ENCODE assay signal across 20 cellular contexts in genomic region chr15:52624262-52624661, GRCh38. TPM values are rescaled to one million over a fixed set of nuclear protein-coding genes. Genes with fewer than 3 reads are reported as not detected.
A peak's percentile ranks its signal among the peaks of the same experiment; 100 is the strongest.
DNase-seq lines count a peak whose midpoint lies in the region; ATAC-seq lines count a peak whose summit lies in the region.
"Had no signal": no experiment of that assay in that cellular context is flagged by ENCODE, and none has a peak within 500 bp of the region (broad histone marks: within the 10 kb centered on the region; RNA-seq: fewer than 3 reads in every experiment).

No MANE protein-coding gene starts in this region.

- DNase-seq in activated naive CD4-positive, alpha-beta T cell treated with anti-CD3 and anti-CD28 coated beads, Interleukin-2, amount 50 U/mL, for 72 hours (ENCODE audit: low spot score in 2 of 2): no peak
- DNase-seq in caudate nucleus (lab: John Stamatoyannopoulos, UW) (no peak), memory B cell (ENCODE audit: low spot score in 2 of 2) (no peak), NAMALWA (ENCODE audit: low spot score) (no peak)
- no peak for DNase-seq in stimulated activated naive B cell treated with anti-CD40 and anti-IgM and Interleukin-4, amounts not matched to agents 10 μg/mL and 1 μg/mL and 100 μg/mL, for 72 hours
- DNase-seq: ACHN, IMR-90, KG1, MG63, NCI-H1694, NCI-H2029 treated with DMSO at 0.1 percent for 48 hours, NCI-H2227 treated with DMSO at 0.1 percent for 48 hours, NCI-H526 treated with DMSO at 0.1 percent for 48 hours, SIG-M5, SK-N-SH had no signal

- peaks cover 19% of the 10 kb centered on the region for H3K36me3 Mint-ChIP-seq in activated naive CD4-positive, alpha-beta T cell treated with anti-CD3 and anti-CD28 coated beads, Interleukin-2, amount 50 U/mL, for 24 hours
- H3K36me3 Mint-ChIP-seq in activated naive CD4-positive, alpha-beta T cell treated with anti-CD3 and anti-CD28 coated beads, Interleukin-2, amount 50 U/mL, for 72 hours: no peaks in the 10 kb centered on the region
- peaks cover 35% of the 10 kb centered on the region for H3K36me3 Mint-ChIP-seq in memory B cell
- peaks cover 15 to 38% of the 10 kb centered on the region in 2 donors for H3K36me3 Mint-ChIP-seq in stimulated activated naive B cell treated with anti-CD40 and anti-IgM and Interleukin-4, amounts not matched to agents 10 μg/mL and 1 μg/mL and 100 μg/mL, for 72 hours

- H3K4me3 Mint-ChIP-seq in activated naive CD4-positive, alpha-beta T cell treated with anti-CD3 and anti-CD28 coated beads, Interleukin-2, amount 50 U/mL, for 24 hours: no peak overlapping the region
- H3K4me3 Mint-ChIP-seq in memory B cell: no peak overlapping the region
- no peak overlapping the region for H3K4me3 Mint-ChIP-seq in stimulated activated naive B cell treated with anti-CD40 and anti-IgM and Interleukin-4, amounts not matched to agents 10 μg/mL and 1 μg/mL and 100 μg/mL, for 72 hours

- no peak for ATAC-seq in activated naive CD4-positive, alpha-beta T cell treated with anti-CD3 and anti-CD28 coated beads, Interleukin-2, amount 50 U/mL, for 72 hours
- no peak for ATAC-seq in memory B cell (ENCODE audit: low read depth)
- no peak for ATAC-seq in stimulated activated naive B cell treated with anti-CD40 and anti-IgM and Interleukin-4, amounts not matched to agents 10 μg/mL and 1 μg/mL and 100 μg/mL, for 72 hours (replicated peaks)
- no peak for ATAC-seq in HG03520 (IDR thresholded peaks at IDR 0.05; ENCODE audit: unreplicated experiment)
- no peak for ATAC-seq in HG03135 (IDR thresholded peaks at IDR 0.05; ENCODE audit: unreplicated experiment)

- H3K4me1 Mint-ChIP-seq in activated naive CD4-positive, alpha-beta T cell treated with anti-CD3 and anti-CD28 coated beads, Interleukin-2, amount 50 U/mL, for 24 hours: peaks cover 22% of the 10 kb centered on the region
- H3K4me1 Mint-ChIP-seq in memory B cell: peaks cover 3% of the 10 kb centered on the region
- peaks cover 6 to 9% of the 10 kb centered on the region in 2 donors for H3K4me1 Mint-ChIP-seq in stimulated activated naive B cell treated with anti-CD40 and anti-IgM and Interleukin-4, amounts not matched to agents 10 μg/mL and 1 μg/mL and 100 μg/mL, for 72 hours

- H3K9me3 Mint-ChIP-seq in activated naive CD4-positive, alpha-beta T cell treated with anti-CD3 and anti-CD28 coated beads, Interleukin-2, amount 50 U/mL, for 24 hours: no peaks in the 10 kb centered on the region
- H3K9me3 Mint-ChIP-seq in activated naive CD4-positive, alpha-beta T cell treated with anti-CD3 and anti-CD28 coated beads, Interleukin-2, amount 50 U/mL, for 72 hours: no peaks in the 10 kb centered on the region
- no peaks in the 10 kb centered on the region for H3K9me3 Mint-ChIP-seq in memory B cell
- H3K9me3 Mint-ChIP-seq in stimulated activated naive B cell treated with anti-CD40 and anti-IgM and Interleukin-4, amounts not matched to agents 10 μg/mL and 1 μg/mL and 100 μg/mL, for 72 hours: peaks cover 0 to 4% of the 10 kb centered on the region in 2 donors

- H3K27me3 Mint-ChIP-seq in activated naive CD4-positive, alpha-beta T cell treated with anti-CD3 and anti-CD28 coated beads, Interleukin-2, amount 50 U/mL, for 24 hours: no peaks in the 10 kb centered on the region
- no peaks in the 10 kb centered on the region for H3K27me3 Mint-ChIP-seq in memory B cell
- H3K27me3 Mint-ChIP-seq in stimulated activated naive B cell treated with anti-CD40 and anti-IgM and Interleukin-4, amounts not matched to agents 10 μg/mL and 1 μg/mL and 100 μg/mL, for 72 hours: no peaks in the 10 kb centered on the region

- peak overlapping the region; percentile 69 for H3K27ac Mint-ChIP-seq in activated naive CD4-positive, alpha-beta T cell treated with anti-CD3 and anti-CD28 coated beads, Interleukin-2, amount 50 U/mL, for 24 hours
- peak overlapping the region in 1 of 2 donors; percentile 27 for H3K27ac Mint-ChIP-seq in activated naive CD4-positive, alpha-beta T cell treated with anti-CD3 and anti-CD28 coated beads, Interleukin-2, amount 50 U/mL, for 72 hours
- peak overlapping the region; percentile 3 for H3K27ac Mint-ChIP-seq in memory B cell
- peak overlapping the region; percentile 1 for H3K27ac Mint-ChIP-seq in stimulated activated naive B cell treated with anti-CD40 and anti-IgM and Interleukin-4, amounts not matched to agents 10 μg/mL and 1 μg/mL and 100 μg/mL, for 72 hours

- H3K27ac ChIP-seq in caudate nucleus (ENCODE audit: low read depth, low read length): peak overlapping the region; percentile 22
- H3K27ac ChIP-seq: 22Rv1, RWPE1 had no signal

RNA-seq across cellular contexts. Expression of gene ATOSA, which starts 54.9 kb away (rescaled TPM):
- 10 to 100 TPM; 26.3 to 36.5 TPM for total RNA-seq in activated naive CD4-positive, alpha-beta T cell treated with anti-CD3 and anti-CD28 coated beads, Interleukin-2, amount 50 U/mL, for 72 hours

RNA-seq across cellular contexts. Expression of gene ARPP19, which starts 55.4 kb away (rescaled TPM):
- total RNA-seq in activated naive CD4-positive, alpha-beta T cell treated with anti-CD3 and anti-CD28 coated beads, Interleukin-2, amount 50 U/mL, for 72 hours: 100 to 1,000 TPM; 103 to 118 TPM
